Comparison of ENCODE assay signal across 8 cellular contexts in genomic region chr20:49279677-49280462, GRCh38. TPM values are rescaled to one million over a fixed set of nuclear protein-coding genes. Genes with fewer than 3 reads are reported as not detected.
A peak's percentile ranks its signal among the peaks of the same experiment; 100 is the strongest.
DNase-seq lines count a peak whose midpoint lies in the region; ATAC-seq and TF ChIP-seq lines count a peak whose summit lies in the region.

No MANE protein-coding gene starts in this region.

- POLR2A ChIA-PET in activated B cell treated with CpG ODN at 0.5 μM for 24 hours (lab: Charles Lee) = interaction anchor here (0.6 to 8.0 kb wide), 13 partner anchors 7 to 1793 kb away, joined by 3 to 63 read pairs (median 5); partner anchors contain the start of genes CSE1L, DDX27 and SPATA2

- peaks cover 84% of the 10 kb centered on the region for H3K36me3 Mint-ChIP-seq in activated CD8-positive, alpha-beta memory T cell treated with anti-CD3 and anti-CD28 coated beads, Interleukin-2, amount 10 ng/mL, durations not matched to agents 7 days and 5 days
- peaks cover 85% of the 10 kb centered on the region for H3K36me3 Mint-ChIP-seq in activated B cell treated with CpG ODN at 0.5 μM for 24 hours (ENCODE audit: low read depth)

- intact Hi-C loops in activated B cell treated with CpG ODN at 0.5 μM for 24 hours (cut with micrococcal nuclease) = loop anchor here (2.0 to 10.0 kb wide), 7 partner anchors 48 to 1928 kb away; partner anchors contain the start of genes CEBPB, PREX1 and PTPN1

- H3K4me1 ChIP-seq in thymus (ENCODE audit: control insufficient read depth, insufficient read depth, low read length) = peaks cover 23% of the 10 kb centered on the region

- CTCF ChIA-PET in activated CD8-positive, alpha-beta memory T cell treated with anti-CD3 and anti-CD28 coated beads, Interleukin-2, amount 10 ng/mL, durations not matched to agents 7 days and 5 days (lab: Charles Lee) = interaction anchor here (0.7 to 1.3 kb wide), 7 partner anchors 14 to 62 kb away, joined by 3 to 7 read pairs (median 3); no protein-coding TSS in a partner anchor
- CTCF ChIA-PET in activated B cell treated with CpG ODN at 0.5 μM for 24 hours (lab: Charles Lee) = no interaction called here

- in situ Hi-C loops in GM13976 (cut with MboI; ENCODE audit: low sequenced_read_pairs, unreplicated experiment) = no loop called here

- H3K9me3 Mint-ChIP-seq in activated CD8-positive, alpha-beta memory T cell treated with anti-CD3 and anti-CD28 coated beads, Interleukin-2, amount 10 ng/mL, durations not matched to agents 7 days and 5 days (ENCODE audit: low read depth) = peaks cover 5% of the 10 kb centered on the region
- H3K9me3 Mint-ChIP-seq in activated B cell treated with CpG ODN at 0.5 μM for 24 hours = peaks cover 34% of the 10 kb centered on the region

- H3K27ac Mint-ChIP-seq in activated CD8-positive, alpha-beta memory T cell treated with anti-CD3 and anti-CD28 coated beads, Interleukin-2, amount 10 ng/mL, durations not matched to agents 7 days and 5 days = peak overlapping the region; percentile 82
- H3K27ac Mint-ChIP-seq in activated B cell treated with CpG ODN at 0.5 μM for 24 hours = peak overlapping the region; percentile 98

- WGBS in thymus = 70% methylated on average over 7 of the region's 7 CpGs

- ATAC-seq in activated CD8-positive, alpha-beta memory T cell treated with anti-CD3 and anti-CD28 coated beads, Interleukin-2, amount 10 ng/mL, durations not matched to agents 7 days and 5 days = no peak
- ATAC-seq in activated B cell treated with CpG ODN at 0.5 μM for 24 hours (ENCODE audit: low read depth) (no peak), HG03342 (IDR thresholded peaks at IDR 0.05; ENCODE audit: unreplicated experiment) (no peak)

- H3K27me3 ChIP-seq in thymus (ENCODE audit: control insufficient read depth, insufficient read depth) = no peaks in the 10 kb centered on the region

- TF ChIP-seq CTCF in activated B cell treated with CpG ODN at 0.5 μM for 24 hours (IDR thresholded peaks at IDR 0.05) (no peak), GM13976 (IDR thresholded peaks at IDR 0.05; ENCODE audit: borderline replicate concordance, control extremely low read depth, extremely low read depth, insufficient read depth, missing control alignments) (no peak)

- no peak overlapping the region for H3K27ac ChIP-seq in thymus (ENCODE audit: low read depth)

- H3K9me3 ChIP-seq in iPS-18c (ENCODE audit: control insufficient read depth, insufficient read depth, low read length) (peaks cover 5% of the 10 kb centered on the region), thymus (ENCODE audit: control insufficient read depth) (peaks cover 19% of the 10 kb centered on the region)

- H3K4me1 Mint-ChIP-seq in activated CD8-positive, alpha-beta memory T cell treated with anti-CD3 and anti-CD28 coated beads, Interleukin-2, amount 10 ng/mL, durations not matched to agents 7 days and 5 days = peaks cover 61% of the 10 kb centered on the region
- H3K4me1 Mint-ChIP-seq in activated B cell treated with CpG ODN at 0.5 μM for 24 hours = peaks cover 81% of the 10 kb centered on the region

- no peaks in the 10 kb centered on the region for H3K27me3 Mint-ChIP-seq in activated CD8-positive, alpha-beta memory T cell treated with anti-CD3 and anti-CD28 coated beads, Interleukin-2, amount 10 ng/mL, durations not matched to agents 7 days and 5 days
- no peaks in the 10 kb centered on the region for H3K27me3 Mint-ChIP-seq in activated B cell treated with CpG ODN at 0.5 μM for 24 hours

- DNase-seq in activated CD8-positive, alpha-beta memory T cell treated with anti-CD3 and anti-CD28 coated beads, Interleukin-2, amount 10 ng/mL, durations not matched to agents 7 days and 5 days = no peak
- DNase-seq in activated CD8-positive, alpha-beta memory T cell treated with anti-CD3 and anti-CD28 coated beads, Interleukin-2, amount 50 U/mL, for 4 hours = no peak
- no peak for DNase-seq in activated B cell treated with CpG ODN at 0.5 μM for 24 hours
- DNase-seq in CD1c-positive myeloid dendritic cell (ENCODE audit: extremely low spot score) = no peak
- DNase-seq in GM13976 (ENCODE audit: low spot score) = no peak

- H3K4me3 Mint-ChIP-seq in activated CD8-positive, alpha-beta memory T cell treated with anti-CD3 and anti-CD28 coated beads, Interleukin-2, amount 10 ng/mL, durations not matched to agents 7 days and 5 days = peak overlapping the region; percentile 94
- peak overlapping the region; percentile 98 for H3K4me3 Mint-ChIP-seq in activated B cell treated with CpG ODN at 0.5 μM for 24 hours

- peaks cover 56% of the 10 kb centered on the region for H3K36me3 ChIP-seq in thymus (ENCODE audit: control insufficient read depth, insufficient read depth)

- H3K4me3 ChIP-seq in iPS-18c (ENCODE audit: insufficient read depth, low read depth, low read length) (peak overlapping the region; percentile 97), thymus (ENCODE audit: low read length) (peak overlapping the region; percentile 75)

RNA-seq across cellular contexts. Expression of gene ZNFX1, which starts 2.0 kb away (rescaled TPM):
- total RNA-seq in activated CD8-positive, alpha-beta memory T cell treated with anti-CD3 and anti-CD28 coated beads, Interleukin-2, amount 10 ng/mL, durations not matched to agents 7 days and 5 days = 10 to 100 TPM; 69.2 to 88.6 TPM
- 49.6 and 51.9 TPM in 2 replicates for total RNA-seq in activated B cell treated with CpG ODN at 0.5 μM for 24 hours
- polyA plus RNA-seq in thymus = 9.4 TPM
